In genomic region chr7:143256325-143256724, GRCh38 we compare ENCODE assay signal across 7 cellular contexts. TPM values are rescaled to one million over a fixed set of nuclear protein-coding genes. Genes with fewer than 3 reads are reported as not detected.
DNase-seq lines count a peak whose midpoint lies in the region; ATAC-seq and TF ChIP-seq lines count a peak whose summit lies in the region.
"Had no signal": no experiment of that assay in that cellular context is flagged by ENCODE, and none has a peak within 500 bp of the region (broad histone marks: within the 10 kb centered on the region; RNA-seq: fewer than 3 reads in every experiment).

No MANE protein-coding gene starts in this region.

- H4K20me1 ChIP-seq in HCT116 (ENCODE audit: insufficient read depth), result no peaks in the 10 kb centered on the region

- H3K9me2 ChIP-seq in HCT116 (ENCODE audit: insufficient read depth), result no peaks in the 10 kb centered on the region

- H3K4me3 ChIP-seq in HCT116 (replicated peaks in 1 of 2; ENCODE audit: low read depth in 1 of 2, low read length in 2 of 2), result no peak overlapping the region
- H3K4me3 ChIP-seq: left lung, smooth muscle cell had no signal

- H3K27me3 Mint-ChIP-seq in effector memory CD8-positive, alpha-beta T cell, result no peaks in the 10 kb centered on the region

- POLR2A ChIA-PET in HCT116 (lab: Charles Lee), result no interaction called here

- peaks cover 34 to 51% of the 10 kb centered on the region in 2 donors for H3K4me1 Mint-ChIP-seq in effector memory CD8-positive, alpha-beta T cell (ENCODE audit: low read depth in 2 of 2)

- RAD21 ChIA-PET in HCT116 (lab: Charles Lee; ENCODE audit: low non-redundant PET in 1 of 2, low total read pairs in 2 of 2, uncharacterized antibody in 2 of 2, unreplicated experiment in 2 of 2), result no interaction called here

- H3K36me3 Mint-ChIP-seq in effector memory CD8-positive, alpha-beta T cell (ENCODE audit: insufficient read depth), result no peaks in the 10 kb centered on the region

- TF ChIP-seq POLR2A in HCT116 (IDR thresholded peaks at IDR 0.05; ENCODE audit: borderline replicate concordance, extremely low read depth, insufficient read depth, insufficient read length), result no peak

- H3K4me1 ChIP-seq in HCT116 (ENCODE audit: control insufficient read depth in 1 of 2, insufficient read depth in 2 of 2, low read length in 2 of 2), result peaks cover 6 to 16% of the 10 kb centered on the region in 2 experiments; a peak in 3 of 4 replicates

- no peak overlapping the region for H2AFZ ChIP-seq in HCT116 (ENCODE audit: low read depth, low read length, poor library complexity, severe bottlenecking)

- peak overlapping the region; percentile 49 to 70 for H3K27ac Mint-ChIP-seq in effector memory CD8-positive, alpha-beta T cell

- no peak for TF ChIP-seq RAD21 in HCT116 (IDR thresholded peaks at IDR 0.05; ENCODE audit: low read depth)

- CTCF ChIA-PET in HCT116 (lab: Charles Lee), result no interaction called here

- ATAC-seq in HCT116 (peak; percentile 54; the same call in 1 of the 2 replicates), GM18861 (IDR thresholded peaks at IDR 0.05; ENCODE audit: unreplicated experiment) (no peak)
- no peak for ATAC-seq in effector memory CD8-positive, alpha-beta T cell (replicated peaks)
- ATAC-seq: left lung had no signal

- intact Hi-C loops in HCT116 (cut with micrococcal nuclease), result loop anchor here (5.0 kb wide), 1 partner anchor 151 kb away; the partner anchor contains the start of gene EPHA1

- no peaks in the 10 kb centered on the region for H3K36me3 ChIP-seq in HCT116 (ENCODE audit: control insufficient read depth in 1 of 2, insufficient read depth in 2 of 2, low read length in 2 of 2)
- H3K36me3 ChIP-seq: left lung had no signal

- H3K9ac ChIP-seq in HCT116 (ENCODE audit: low read length), result no peak overlapping the region

- no peak overlapping the region for H3K4me2 ChIP-seq in HCT116 (ENCODE audit: low read length)
- H3K4me2 ChIP-seq: smooth muscle cell had no signal

- no peak overlapping the region for H3K27ac ChIP-seq in HCT116 (ENCODE audit: low read depth, low read length)
- H3K27ac ChIP-seq: left lung had no signal

- H3K79me2 ChIP-seq in HCT116 (ENCODE audit: insufficient read depth, low read length), result no peaks in the 10 kb centered on the region

- no peaks in the 10 kb centered on the region for H3K27me3 ChIP-seq in HCT116 (ENCODE audit: insufficient read depth, low read length)
- H3K27me3 ChIP-seq: left lung had no signal

- H3K9me3 ChIP-seq in HCT116 (ENCODE audit: control insufficient read depth in 1 of 2, insufficient read depth in 1 of 2, low read depth in 1 of 2, low read length in 2 of 2), result no peaks in the 10 kb centered on the region
- H3K9me3 ChIP-seq: left lung had no signal

- peaks cover 3 to 15% of the 10 kb centered on the region in 2 donors for H3K9me3 Mint-ChIP-seq in effector memory CD8-positive, alpha-beta T cell

- TF ChIP-seq CTCF in HCT116 (IDR thresholded peaks at IDR 0.05 in 2 of 3, conservative IDR thresholded peaks at IDR 0.05 in 1 of 3; ENCODE audit: borderline replicate concordance in 1 of 3, insufficient read depth in 1 of 3, low read depth in 2 of 3, low read length in 2 of 3), result peak in 2 of 3 experiments; percentile 1 to 24; a peak in 1 of 6 replicates

- no TSS peak for BruUV-seq in HCT116 (replicated peaks; lab: Mats Ljungman, UMichigan)

- DNase-seq in HCT116 (ENCODE audit: low read depth, low spot score), result no peak
- DNase-seq in effector memory CD8-positive, alpha-beta T cell, result no peak
- no peak for DNase-seq in NCI-H510A (lab: John Stamatoyannopoulos, UW)
- DNase-seq: activated CD4-positive, alpha-beta T cell treated with anti-CD3 and anti-CD28 coated beads, Interleukin-2, amount 50 U/mL, for 48 hours; left lung had no signal

- no peak overlapping the region for H3K4me3 Mint-ChIP-seq in effector memory CD8-positive, alpha-beta T cell

TF ChIP-seq in HCT116, 20 proteins besides CTCF, POLR2A, EP300 and RAD21:
- TF ChIP-seq YY1 (IDR thresholded peaks at IDR 0.05; ENCODE audit: extremely low read depth, insufficient replicate concordance, low read depth, low read length), result no peak
- TF ChIP-seq SP1 (IDR thresholded peaks at IDR 0.05; ENCODE audit: low read depth), result no peak
- TF ChIP-seq EZH2phosphoT487 (IDR thresholded peaks at IDR 0.05; ENCODE audit: borderline replicate concordance), result no peak
- no peak for TF ChIP-seq TCF7L2 (IDR thresholded peaks at IDR 0.05; ENCODE audit: borderline replicate concordance, extremely low read depth, insufficient read depth, insufficient read length)
- TF ChIP-seq JUND (IDR thresholded peaks at IDR 0.05), result no peak
- no peak for TF ChIP-seq SIN3A (IDR thresholded peaks at IDR 0.05; ENCODE audit: low read depth)
- no peak for TF ChIP-seq ZFX (IDR thresholded peaks at IDR 0.05)
- no peak for TF ChIP-seq ATF3 (IDR thresholded peaks at IDR 0.05)
- no peak for TF ChIP-seq MAX (IDR thresholded peaks at IDR 0.05)
- TF ChIP-seq EGR1 (IDR thresholded peaks at IDR 0.05; ENCODE audit: low read depth), result no peak
- no peak for TF ChIP-seq CBX3 (IDR thresholded peaks at IDR 0.05; ENCODE audit: low read depth)
- TF ChIP-seq SRF (IDR thresholded peaks at IDR 0.05; ENCODE audit: low read depth), result no peak

RNA-seq across cellular contexts. Expression of gene GSTK1, which starts 6.9 kb away (rescaled TPM):
- total RNA-seq in HCT116 (2021; ENCODE audit: unreplicated experiment), result 83.6 TPM
- polyA plus RNA-seq in HCT116 (2012), result 61.7 and 84.4 TPM in 2 replicates

RNA-seq across cellular contexts. Expression of gene TMEM139, which starts 28.4 kb away (rescaled TPM):
- total RNA-seq in HCT116 (2021; ENCODE audit: unreplicated experiment), result 9.9 TPM
- 4.1 and 5.3 TPM in 2 replicates for polyA plus RNA-seq in HCT116 (2012)

RNA-seq across cellular contexts. Expression of gene CASP2, which starts 31.8 kb away (rescaled TPM):
- total RNA-seq in HCT116 (2021; ENCODE audit: unreplicated experiment), result 64.1 TPM
- polyA plus RNA-seq in HCT116 (2012), result 21.4 and 22.9 TPM in 2 replicates

RNA-seq across cellular contexts. Expression of gene TAS2R40, which starts 34.5 kb away (rescaled TPM):
- not detected for total RNA-seq in HCT116 (2021; ENCODE audit: unreplicated experiment)
- polyA plus RNA-seq in HCT116 (2012), result not detected in 2 replicates
- total RNA-seq: left lung, smooth muscle cell had no signal
- polyA plus RNA-seq: smooth muscle cell had no signal

RNA-seq across cellular contexts. Expression of gene CLCN1, which starts 59.6 kb away (rescaled TPM):
- total RNA-seq in HCT116 (2021; ENCODE audit: unreplicated experiment), result 0.47 TPM
- polyA plus RNA-seq in HCT116 (2012), result 0.56 and 0.94 TPM in 2 replicates
- total RNA-seq: smooth muscle cell had no signal
- polyA plus RNA-seq: smooth muscle cell had no signal
